Comparison of ENCODE assay signal across 20 cellular contexts in genomic region chr19:16061943-16062342, GRCh38. TPM values are rescaled to one million over a fixed set of nuclear protein-coding genes. Genes with fewer than 3 reads are reported as not detected.
DNase-seq lines count a peak whose midpoint lies in the region; ATAC-seq, FAIRE-seq and TF ChIP-seq lines count a peak whose summit lies in the region.
"Had no signal": no experiment of that assay in that cellular context is flagged by ENCODE, and none has a peak within 500 bp of the region (broad histone marks: within the 10 kb centered on the region; RNA-seq: fewer than 3 reads in every experiment).

No MANE protein-coding gene starts in this region.

- H3K27me3 ChIP-seq in GM12878 (replicated peaks in 1 of 2; ENCODE audit: control insufficient read depth in 2 of 2, insufficient read depth in 2 of 2, low read length in 1 of 2) (no peaks in the 10 kb centered on the region), osteoblast (ENCODE audit: insufficient read depth, low read length) (no peaks in the 10 kb centered on the region)
- H3K27me3 ChIP-seq: BLaER1 treated with 17β-estradiol and CSF1 and Interleukin-3, amounts not matched to agents 10 nM and 100 nM had no signal

- no peaks in the 10 kb centered on the region for H3K36me3 Mint-ChIP-seq in T-helper 17 cell (ENCODE audit: low read depth)
- no peaks in the 10 kb centered on the region for H3K36me3 Mint-ChIP-seq in stimulated activated memory B cell treated with anti-CD40 and anti-IgM and Interleukin-4, amounts not matched to agents 10 μg/mL and 1 μg/mL and 100 μg/mL, for 72 hours
- H3K36me3 Mint-ChIP-seq: naive B cell had no signal

- H3K27ac ChIP-seq in GM12878 (ENCODE audit: control insufficient read depth, insufficient read depth): no peak overlapping the region
- H3K27ac ChIP-seq in osteoblast (ENCODE audit: low read depth, low read length): no peak overlapping the region
- H3K27ac ChIP-seq: BLaER1 treated with 17β-estradiol and CSF1 and Interleukin-3, amounts not matched to agents 10 nM and 100 nM; parathyroid adenoma; thoracic aorta had no signal

- peaks cover 19% of the 10 kb centered on the region for H3K4me1 Mint-ChIP-seq in T-helper 17 cell
- peaks cover 18% of the 10 kb centered on the region for H3K4me1 Mint-ChIP-seq in stimulated activated memory B cell treated with anti-CD40 and anti-IgM and Interleukin-4, amounts not matched to agents 10 μg/mL and 1 μg/mL and 100 μg/mL, for 72 hours

- TF ChIP-seq POLR2A in GM12878 (IDR thresholded peaks at IDR 0.05; ENCODE audit: low read depth, low read length): no peak

- intact Hi-C loops in GM12878 (cut with micrococcal nuclease; ENCODE audit: unreplicated experiment): no loop called here

- POLR2A ChIA-PET in GM12878 (lab: Charles Lee): no interaction called here

- H2AFZ ChIP-seq in GM12878 (ENCODE audit: control insufficient read depth, low read depth, low read length) (no peak overlapping the region), osteoblast (ENCODE audit: low read length) (no peak overlapping the region)
- H2AFZ ChIP-seq: parathyroid adenoma had no signal

- CTCF ChIA-PET in GM12878 (lab: Yijun Ruan, JAX): interaction anchor here (0.6 to 5.8 kb wide), 13 partner anchors 12 to 1206 kb away, joined by 3 to 45 read pairs (median 4); partner anchors contain the start of genes FAM32A, RAB8A and TPM4

- TF ChIP-seq CTCF in GM12878 (IDR thresholded peaks at IDR 0.05 in 2 of 3, conservative IDR thresholded peaks at IDR 0.05 in 1 of 3; ENCODE audit: control insufficient read depth in 2 of 3, extremely low read depth in 1 of 3, insufficient read depth in 1 of 3, low read depth in 3 of 3, low read length in 3 of 3): no peak
- TF ChIP-seq CTCF in osteoblast (IDR thresholded peaks at IDR 0.05; ENCODE audit: extremely low read depth, low read depth, low read length): no peak

- H3K4me3 Mint-ChIP-seq in T-helper 17 cell: no peak overlapping the region
- H3K4me3 Mint-ChIP-seq in stimulated activated memory B cell treated with anti-CD40 and anti-IgM and Interleukin-4, amounts not matched to agents 10 μg/mL and 1 μg/mL and 100 μg/mL, for 72 hours: no peak overlapping the region
- H3K4me3 Mint-ChIP-seq: dendritic cell treated with granulocyte-macrophage colony-stimulating factor and Interleukin-4, amounts not matched to agents 40 ng/mL and 50 ng/mL, for 4 days; IgD-negative memory B cell had no signal

- H3K4me2 ChIP-seq in GM12878 (ENCODE audit: control insufficient read depth, insufficient read depth) (no peak overlapping the region), osteoblast (ENCODE audit: insufficient read depth, low read length) (no peak overlapping the region)
- H3K4me2 ChIP-seq: BLaER1 treated with 17β-estradiol and CSF1 and Interleukin-3, amounts not matched to agents 10 nM and 100 nM had no signal

- H3K4me1 ChIP-seq in GM12878 (ENCODE audit: control insufficient read depth, insufficient read depth, low read length): peaks cover 5% of the 10 kb centered on the region; the same call in 1 of the 2 replicates
- peaks cover 33% of the 10 kb centered on the region for H3K4me1 ChIP-seq in osteoblast (ENCODE audit: insufficient read depth, low read length)
- H3K4me1 ChIP-seq: parathyroid adenoma had no signal

- no peaks in the 10 kb centered on the region for H3K79me2 ChIP-seq in GM12878 (ENCODE audit: control insufficient read depth, insufficient read depth, low read length)
- H3K79me2 ChIP-seq in osteoblast (ENCODE audit: insufficient read depth, low read length): no peaks in the 10 kb centered on the region
- H3K79me2 ChIP-seq: parathyroid adenoma had no signal

- H4K20me1 ChIP-seq in GM12878 (ENCODE audit: control insufficient read depth, insufficient read depth): no peaks in the 10 kb centered on the region
- no peaks in the 10 kb centered on the region for H4K20me1 ChIP-seq in osteoblast (ENCODE audit: insufficient read depth, low read length)
- H4K20me1 ChIP-seq: BLaER1 treated with 17β-estradiol and CSF1 and Interleukin-3, amounts not matched to agents 10 nM and 100 nM had no signal

- in situ Hi-C loops in GM12878 (cut with MboI): no loop called here

- BruUV-seq in GM12878 (replicated peaks; lab: Mats Ljungman, UMichigan): no TSS peak

- WGBS in GM12878 (ENCODE audit: insufficient coverage, insufficient replicate concordance, low lambda C conversion rate, missing lambda C conversion rate): 14% methylated on average over 4 of the region's 4 CpGs

- no peak overlapping the region for H3K27ac Mint-ChIP-seq in T-helper 17 cell
- H3K27ac Mint-ChIP-seq in stimulated activated memory B cell treated with anti-CD40 and anti-IgM and Interleukin-4, amounts not matched to agents 10 μg/mL and 1 μg/mL and 100 μg/mL, for 72 hours: no peak overlapping the region
- H3K27ac Mint-ChIP-seq: naive B cell had no signal

- SMC1A ChIA-PET in GM12878 (lab: Charles Lee; ENCODE audit: uncharacterized antibody, unreplicated experiment): interaction anchor here (1.4 to 1.7 kb wide), 2 partner anchors 35 to 119 kb away, joined by 3 to 5 read pairs; no protein-coding TSS in a partner anchor

- ATAC-seq in T-helper 17 cell: peak; percentile 75
- no peak for ATAC-seq in GM12878
- peak; percentile 74 for ATAC-seq in stimulated activated memory B cell treated with anti-CD40 and anti-IgM and Interleukin-4, amounts not matched to agents 10 μg/mL and 1 μg/mL and 100 μg/mL, for 72 hours
- ATAC-seq: left colon, right cardiac atrium, Right ventricle myocardium inferior had no signal

- no peaks in the 10 kb centered on the region for H3K27me3 Mint-ChIP-seq in T-helper 17 cell
- H3K27me3 Mint-ChIP-seq in stimulated activated memory B cell treated with anti-CD40 and anti-IgM and Interleukin-4, amounts not matched to agents 10 μg/mL and 1 μg/mL and 100 μg/mL, for 72 hours: peaks cover 8% of the 10 kb centered on the region
- H3K27me3 Mint-ChIP-seq: IgD-negative memory B cell had no signal

- no peak for TF ChIP-seq EP300 in GM12878 (IDR thresholded peaks at IDR 0.05; ENCODE audit: borderline replicate concordance in 1 of 2, control insufficient read depth in 1 of 2, low read depth in 2 of 2, low read length in 2 of 2)

- H3K9me3 ChIP-seq in T-helper 17 cell (ENCODE audit: control insufficient read depth, low read length, poor library complexity, severe bottlenecking) (no peaks in the 10 kb centered on the region), GM12878 (replicated peaks; ENCODE audit: control insufficient read depth, insufficient read depth, low read length) (peaks cover 8% of the 10 kb centered on the region), osteoblast (ENCODE audit: low read depth, low read length) (peaks cover 3% of the 10 kb centered on the region)

- TF ChIP-seq RAD21 in GM12878 (IDR thresholded peaks at IDR 0.05; ENCODE audit: insufficient read depth, low read depth, low read length): no peak

- RAD21 ChIA-PET in GM12878 (lab: Charles Lee; ENCODE audit: unreplicated experiment): interaction anchor here (1.5 kb wide), 2 partner anchors 118 to 124 kb away, joined by 4 to 5 read pairs; partner anchors contain the start of gene FAM32A

- no peak for FAIRE-seq in GM12878 (lab: Jason Lieb, UNC)
- FAIRE-seq: bronchial epithelial cell had no signal

- H3K9me3 Mint-ChIP-seq in stimulated activated memory B cell treated with anti-CD40 and anti-IgM and Interleukin-4, amounts not matched to agents 10 μg/mL and 1 μg/mL and 100 μg/mL, for 72 hours: peaks cover 3% of the 10 kb centered on the region
- H3K9me3 Mint-ChIP-seq: IgD-negative memory B cell had no signal

- no peak overlapping the region for H3K9ac ChIP-seq in GM12878 (ENCODE audit: control insufficient read depth, insufficient read depth, low read length)
- H3K9ac ChIP-seq: BLaER1 treated with 17β-estradiol and CSF1 and Interleukin-3, amounts not matched to agents 10 nM and 100 nM; parathyroid adenoma had no signal

- peak; percentile 52 for DNase-seq in activated effector memory CD4-positive, alpha-beta T cell treated with anti-CD3 and anti-CD28 coated beads, Interleukin-2, amount 50 U/mL, for 16 hours
- DNase-seq in activated effector memory CD4-positive, alpha-beta T cell treated with Interleukin-2 at 50 U/mL for 16 hours: no peak
- DNase-seq in T-helper 17 cell (no peak), GM12878 (ENCODE audit: low read depth, low spot score) (no peak), osteoblast (ENCODE audit: insufficient read length, low spot score, missing footprints) (no peak), SKM-1 treated with dmso at 0.1 percent for 144 hours (lab: John Stamatoyannopoulos, UW; ENCODE audit: unreplicated experiment) (no peak), NCI-H1436 (lab: John Stamatoyannopoulos, UW) (no peak)
- DNase-seq: amniotic stem cell, NCI-H2081 treated with DMSO at 0.1 percent for 48 hours had no signal

- H3K36me3 ChIP-seq in GM12878 (ENCODE audit: control insufficient read depth in 2 of 2, insufficient read depth in 2 of 2, low read length in 1 of 2) (no peaks in the 10 kb centered on the region), osteoblast (ENCODE audit: insufficient read depth, low read length) (no peaks in the 10 kb centered on the region)
- H3K36me3 ChIP-seq: BLaER1 treated with 17β-estradiol and CSF1 and Interleukin-3, amounts not matched to agents 10 nM and 100 nM; thoracic aorta had no signal

- H3K4me3 ChIP-seq in GM12878 (no peak overlapping the region), osteoblast (ENCODE audit: insufficient read depth, low read length) (no peak overlapping the region)
- H3K4me3 ChIP-seq: BLaER1 treated with 17β-estradiol and CSF1 and Interleukin-3, amounts not matched to agents 10 nM and 100 nM; thoracic aorta had no signal

RNA-seq across cellular contexts. Expression of gene TPM4, which starts 14.4 kb away (rescaled TPM):
- total RNA-seq in T-helper 17 cell (100 to 1,000 TPM; 261 to 279 TPM), GM12878 (2014; rRNA removed) (413 and 473 TPM in 2 replicates), GM12878 (2014; rRNA removed; fragmentation: Illumina TruSeq; extraction: Trizol) (513 and 542 TPM in 2 replicates), GM12878 (2021) (338 and 361 TPM in 2 replicates), osteoblast (1,233 and 1,325 TPM in 2 replicates)
- total RNA-seq in GM12878 (2013; cell fraction: nucleolus; rRNA removed): 161 and 178 TPM in 2 replicates
- polyA plus RNA-seq in GM12878 (2011; ENCODE audit: low read depth): 212 TPM
- polyA plus RNA-seq in GM12878 (2011; rRNA removed) (387 and 534 TPM in 2 replicates), GM12878 (2014; fragmentation: Illumina TruSeq; extraction: Trizol) (620 and 767 TPM in 2 replicates), GM12878 (2014; fragmentation: Nextera tagmentation; extraction: Ambion mirVana) (100 to 1,000 TPM; 183 to 194 TPM), GM12878 (2014; rRNA removed) (387 and 401 TPM in 2 replicates), GM12878 (2016; fragmentation: Nextera tagmentation; extraction: Ambion mirVana) (100 to 1,000 TPM; 469 to 473 TPM)
- polyA plus RNA-seq in GM12878 (2011; cell fraction: cytosol; rRNA removed): 210 and 246 TPM in 2 replicates
- polyA plus RNA-seq in GM12878 (2011; cell fraction: nucleus; rRNA removed): 84.6 and 156 TPM in 2 replicates
- 261 and 281 TPM in 2 replicates for polyA plus RNA-seq in GM12878 (2012)
- 142 and 153 TPM in 2 replicates for polyA minus RNA-seq in GM12878 (2011; rRNA and poly(A)+ RNA removed)
- polyA minus RNA-seq in GM12878 (2011; cell fraction: cytosol; rRNA and poly(A)+ RNA removed): 99.6 and 122 TPM in 2 replicates
- 45.9 and 97.4 TPM in 2 replicates for polyA minus RNA-seq in GM12878 (2011; cell fraction: nucleus; rRNA and poly(A)+ RNA removed)

RNA-seq across cellular contexts. Expression of gene RAB8A, which starts 49.7 kb away (rescaled TPM):
- 100 to 1,000 TPM in 1 of 2 donors, 10 to 100 TPM in 1; 97.5 to 105 TPM for total RNA-seq in T-helper 17 cell
- 85.8 and 91.6 TPM in 2 replicates for total RNA-seq in GM12878 (2013; cell fraction: nucleolus; rRNA removed)
- total RNA-seq in GM12878 (2014; rRNA removed): 94.2 and 104 TPM in 2 replicates
- 233 and 239 TPM in 2 replicates for total RNA-seq in GM12878 (2014; rRNA removed; fragmentation: Illumina TruSeq; extraction: Trizol)
- 162 and 181 TPM in 2 replicates for total RNA-seq in GM12878 (2021)
- 29.0 TPM for polyA plus RNA-seq in GM12878 (2011; ENCODE audit: low read depth)
- 177 and 189 TPM in 2 replicates for polyA plus RNA-seq in GM12878 (2011; rRNA removed)
- polyA plus RNA-seq in GM12878 (2011; cell fraction: cytosol; rRNA removed): 137 and 184 TPM in 2 replicates
- polyA plus RNA-seq in GM12878 (2011; cell fraction: nucleus; rRNA removed): 94.2 and 96.1 TPM in 2 replicates
- 75.4 and 124 TPM in 2 replicates for polyA plus RNA-seq in GM12878 (2012)
- polyA plus RNA-seq in GM12878 (2014; fragmentation: Illumina TruSeq; extraction: Trizol): 138 and 168 TPM in 2 replicates
- polyA plus RNA-seq in GM12878 (2014; fragmentation: Nextera tagmentation; extraction: Ambion mirVana): 10 to 100 TPM; 23.9 to 39.1 TPM
- 204 and 226 TPM in 2 replicates for polyA plus RNA-seq in GM12878 (2014; rRNA removed)
- polyA plus RNA-seq in GM12878 (2016; fragmentation: Nextera tagmentation; extraction: Ambion mirVana): 100 to 1,000 TPM; 308 to 314 TPM
- 303 and 377 TPM in 2 replicates for polyA minus RNA-seq in GM12878 (2011; rRNA and poly(A)+ RNA removed)
- 89.7 and 135 TPM in 2 replicates for polyA minus RNA-seq in GM12878 (2011; cell fraction: cytosol; rRNA and poly(A)+ RNA removed)
- 71.4 and 108 TPM in 2 replicates for polyA minus RNA-seq in GM12878 (2011; cell fraction: nucleus; rRNA and poly(A)+ RNA removed)
- 61.6 and 68.8 TPM in 2 replicates for total RNA-seq in osteoblast
